In genomic region chr16:1707193-1707790, GRCh38 we compare ENCODE assay signal across 8 cellular contexts. TPM values are rescaled to one million over a fixed set of nuclear protein-coding genes. Genes with fewer than 3 reads are reported as not detected.
DNase-seq lines count a peak whose midpoint lies in the region; ATAC-seq and TF ChIP-seq lines count a peak whose summit lies in the region.

No MANE protein-coding gene starts in this region.

- H3K9me3 ChIP-seq in osteoblast (ENCODE audit: low read depth, low read length) = no peaks in the 10 kb centered on the region

- H3K79me2 ChIP-seq in osteoblast (ENCODE audit: insufficient read depth, low read length) = peaks cover 63% of the 10 kb centered on the region

- peaks cover 31% of the 10 kb centered on the region for H3K4me1 Mint-ChIP-seq in activated CD8-positive, alpha-beta memory T cell treated with anti-CD3 and anti-CD28 coated beads, Interleukin-2, amount 10 ng/mL, durations not matched to agents 7 days and 5 days
- H3K4me1 Mint-ChIP-seq in activated CD4-positive, alpha-beta memory T cell treated with anti-CD3 and anti-CD28 coated beads, Interleukin-2, amount 10 ng/mL, durations not matched to agents 7 days and 5 days = peaks cover 29% of the 10 kb centered on the region

- H3K4me1 ChIP-seq in osteoblast (ENCODE audit: insufficient read depth, low read length) = peaks cover 26% of the 10 kb centered on the region

- H3K4me3 Mint-ChIP-seq in activated CD8-positive, alpha-beta memory T cell treated with anti-CD3 and anti-CD28 coated beads, Interleukin-2, amount 10 ng/mL, durations not matched to agents 7 days and 5 days = peak overlapping the region; percentile 99
- peak overlapping the region; percentile 98 for H3K4me3 Mint-ChIP-seq in activated CD4-positive, alpha-beta memory T cell treated with anti-CD3 and anti-CD28 coated beads, Interleukin-2, amount 10 ng/mL, durations not matched to agents 7 days and 5 days

- peaks cover 7% of the 10 kb centered on the region for H3K36me3 Mint-ChIP-seq in activated CD8-positive, alpha-beta memory T cell treated with anti-CD3 and anti-CD28 coated beads, Interleukin-2, amount 10 ng/mL, durations not matched to agents 7 days and 5 days
- peaks cover 21% of the 10 kb centered on the region for H3K36me3 Mint-ChIP-seq in activated CD4-positive, alpha-beta memory T cell treated with anti-CD3 and anti-CD28 coated beads, Interleukin-2, amount 10 ng/mL, durations not matched to agents 7 days and 5 days (ENCODE audit: low read depth)

- H3K27me3 ChIP-seq in osteoblast (ENCODE audit: insufficient read depth, low read length) = no peaks in the 10 kb centered on the region

- POLR2A ChIA-PET in activated CD4-positive, alpha-beta memory T cell treated with anti-CD3 and anti-CD28 coated beads, Interleukin-2, amount 10 ng/mL, durations not matched to agents 7 days and 5 days (lab: Charles Lee) = interaction anchor here (0.8 to 6.0 kb wide), 12 partner anchors 10 to 286 kb away, joined by 3 to 49 read pairs (median 4); partner anchors contain the start of genes EME2, JPT2, MRPS34 and NME3

- TF ChIP-seq CTCF in fibroblast of the aortic adventitia (IDR thresholded peaks at IDR 0.05; ENCODE audit: insufficient read depth, low read length) (no peak), osteoblast (IDR thresholded peaks at IDR 0.05; ENCODE audit: extremely low read depth, low read depth, low read length) (no peak)

- H3K4me3 ChIP-seq in fibroblast of the aortic adventitia (ENCODE audit: low read depth, low read length) (peak overlapping the region; percentile 98), osteoblast (ENCODE audit: insufficient read depth, low read length) (peak overlapping the region; percentile 97)

- H3K9me3 Mint-ChIP-seq in activated CD8-positive, alpha-beta memory T cell treated with anti-CD3 and anti-CD28 coated beads, Interleukin-2, amount 10 ng/mL, durations not matched to agents 7 days and 5 days (ENCODE audit: low read depth) = no peaks in the 10 kb centered on the region
- no peaks in the 10 kb centered on the region for H3K9me3 Mint-ChIP-seq in activated CD4-positive, alpha-beta memory T cell treated with anti-CD3 and anti-CD28 coated beads, Interleukin-2, amount 10 ng/mL, durations not matched to agents 7 days and 5 days

- CTCF ChIA-PET in activated CD8-positive, alpha-beta memory T cell treated with anti-CD3 and anti-CD28 coated beads, Interleukin-2, amount 10 ng/mL, durations not matched to agents 7 days and 5 days (lab: Charles Lee) = interaction anchor here (0.5 to 2.8 kb wide), 10 partner anchors 10 to 402 kb away, joined by 3 to 35 read pairs (median 4); partner anchors contain the start of genes CRAMP1, IFT140, JPT2 and NUBP2
- CTCF ChIA-PET in activated CD4-positive, alpha-beta memory T cell treated with anti-CD3 and anti-CD28 coated beads, Interleukin-2, amount 10 ng/mL, durations not matched to agents 7 days and 5 days (lab: Charles Lee) = interaction anchor here (0.6 to 4.0 kb wide), 7 partner anchors 10 to 1157 kb away, joined by 3 to 32 read pairs (median 3); partner anchors contain the start of genes CRAMP1, EME2, IFT140 and MRPS34

- peaks cover 47% of the 10 kb centered on the region for H4K20me1 ChIP-seq in osteoblast (ENCODE audit: insufficient read depth, low read length)

- H3K4me2 ChIP-seq in osteoblast (ENCODE audit: insufficient read depth, low read length) = peak overlapping the region; percentile 91

- H3K27ac ChIP-seq in osteoblast (ENCODE audit: low read depth, low read length) = peak overlapping the region; percentile 54

- no peaks in the 10 kb centered on the region for H3K27me3 Mint-ChIP-seq in activated CD8-positive, alpha-beta memory T cell treated with anti-CD3 and anti-CD28 coated beads, Interleukin-2, amount 10 ng/mL, durations not matched to agents 7 days and 5 days
- no peaks in the 10 kb centered on the region for H3K27me3 Mint-ChIP-seq in activated CD4-positive, alpha-beta memory T cell treated with anti-CD3 and anti-CD28 coated beads, Interleukin-2, amount 10 ng/mL, durations not matched to agents 7 days and 5 days

- no peak for ATAC-seq in activated CD8-positive, alpha-beta memory T cell treated with anti-CD3 and anti-CD28 coated beads, Interleukin-2, amount 10 ng/mL, durations not matched to agents 7 days and 5 days
- ATAC-seq in GM18909 (IDR thresholded peaks at IDR 0.05; ENCODE audit: poor library complexity, unreplicated experiment) (no peak), HG02588 (IDR thresholded peaks at IDR 0.05; ENCODE audit: unreplicated experiment) (no peak)

- DNase-seq in activated CD8-positive, alpha-beta memory T cell treated with anti-CD3 and anti-CD28 coated beads, Interleukin-2, amount 10 ng/mL, durations not matched to agents 7 days and 5 days = peak; percentile 46
- DNase-seq in activated CD8-positive, alpha-beta memory T cell treated with anti-CD3 and anti-CD28 coated beads, Interleukin-2, amount 50 U/mL, for 48 hours = no peak
- DNase-seq in activated CD4-positive, alpha-beta memory T cell treated with anti-CD3 and anti-CD28 coated beads, Interleukin-2, amount 10 ng/mL, durations not matched to agents 7 days and 5 days = peak; percentile 27
- DNase-seq in fibroblast of the aortic adventitia (ENCODE audit: low read depth) (peak; percentile 48), osteoblast (ENCODE audit: insufficient read length, low spot score, missing footprints) (peak; percentile 95), NCI-H69 (lab: John Stamatoyannopoulos, UW) (no peak)

- peak overlapping the region; percentile 81 for H2AFZ ChIP-seq in osteoblast (ENCODE audit: low read length)

- peaks cover 7% of the 10 kb centered on the region for H3K36me3 ChIP-seq in osteoblast (ENCODE audit: insufficient read depth, low read length)

- peak overlapping the region; percentile 81 for H3K27ac Mint-ChIP-seq in activated CD8-positive, alpha-beta memory T cell treated with anti-CD3 and anti-CD28 coated beads, Interleukin-2, amount 10 ng/mL, durations not matched to agents 7 days and 5 days
- H3K27ac Mint-ChIP-seq in activated CD4-positive, alpha-beta memory T cell treated with anti-CD3 and anti-CD28 coated beads, Interleukin-2, amount 10 ng/mL, durations not matched to agents 7 days and 5 days = peak overlapping the region; percentile 75

RNA-seq across cellular contexts. Expression of gene MAPK8IP3, which starts 1.3 kb away (rescaled TPM):
- 100 to 1,000 TPM in 1 of 2 experiments, 10 to 100 TPM in 1; 78.9 to 101 TPM for total RNA-seq in activated CD8-positive, alpha-beta memory T cell treated with anti-CD3 and anti-CD28 coated beads, Interleukin-2, amount 10 ng/mL, durations not matched to agents 7 days and 5 days
- 10 to 100 TPM; 93.4 to 96.8 TPM for total RNA-seq in activated CD4-positive, alpha-beta memory T cell treated with anti-CD3 and anti-CD28 coated beads, Interleukin-2, amount 10 ng/mL, durations not matched to agents 7 days and 5 days
- total RNA-seq in fibroblast of the aortic adventitia (ENCODE audit: low replicate concordance) (27.3 and 45.8 TPM in 2 replicates), osteoblast (64.1 and 71.0 TPM in 2 replicates)

RNA-seq across cellular contexts. Expression of gene JPT2, which starts 29.2 kb away (rescaled TPM):
- total RNA-seq in activated CD8-positive, alpha-beta memory T cell treated with anti-CD3 and anti-CD28 coated beads, Interleukin-2, amount 10 ng/mL, durations not matched to agents 7 days and 5 days = 10 to 100 TPM; 55.0 to 62.4 TPM
- total RNA-seq in activated CD4-positive, alpha-beta memory T cell treated with anti-CD3 and anti-CD28 coated beads, Interleukin-2, amount 10 ng/mL, durations not matched to agents 7 days and 5 days = 10 to 100 TPM; 44.9 to 48.9 TPM
- total RNA-seq in fibroblast of the aortic adventitia (ENCODE audit: low replicate concordance) (8.9 and 45.9 TPM in 2 replicates), osteoblast (22.8 and 26.2 TPM in 2 replicates)

Comparison
In these comparisons a context has a peak if more than half of its experiments do, and no peak if none do; other contexts are left out.
1. DNase-seq: peak in activated CD8-positive, alpha-beta memory T cell treated with anti-CD3 and anti-CD28 coated beads, Interleukin-2, amount 10 ng/mL, durations not matched to agents 7 days and 5 days (single experiment), activated CD4-positive, alpha-beta memory T cell treated with anti-CD3 and anti-CD28 coated beads, Interleukin-2, amount 10 ng/mL, durations not matched to agents 7 days and 5 days (single experiment), fibroblast of the aortic adventitia (single experiment) and osteoblast (single experiment); none in activated CD8-positive, alpha-beta memory T cell treated with anti-CD3 and anti-CD28 coated beads, Interleukin-2, amount 50 U/mL, for 48 hours (single experiment) and NCI-H69 (single experiment).